Comparison of ENCODE assay signal across 11 cellular contexts in the genomic region with DNA sequence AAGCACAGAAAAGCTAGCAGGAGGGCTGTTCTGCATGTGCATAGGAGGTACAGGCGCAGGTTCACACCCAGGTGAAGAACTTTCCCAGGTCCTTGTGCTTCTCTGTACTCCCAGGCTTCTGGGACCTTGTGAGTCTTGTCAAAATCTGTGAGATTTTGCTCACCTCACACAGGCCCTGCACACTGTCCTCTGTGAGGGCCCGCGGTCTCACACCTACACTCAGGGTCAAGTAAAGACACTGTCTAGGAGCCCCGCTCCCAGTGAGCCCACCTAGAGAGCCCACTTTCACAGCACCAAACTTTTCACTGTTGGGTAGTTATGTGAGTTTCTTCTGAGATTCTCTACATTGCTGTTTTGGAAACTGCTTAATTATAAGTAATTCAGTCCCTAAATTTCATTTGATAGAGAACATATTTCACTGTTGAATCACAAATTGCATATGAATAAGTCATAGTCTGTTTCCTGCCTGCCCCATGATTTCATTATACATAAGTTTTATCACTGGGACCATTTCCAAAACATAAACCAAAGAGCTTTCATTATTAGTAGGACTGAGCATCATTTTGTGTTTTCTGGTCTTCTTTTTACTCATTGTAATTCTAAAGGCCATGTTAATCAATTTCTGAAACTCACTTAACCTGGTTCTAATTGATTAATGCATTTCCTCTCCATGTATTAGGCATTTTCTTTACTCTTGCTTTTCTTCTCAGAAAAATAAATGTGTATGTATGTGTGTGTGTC.
DNase-seq lines count a peak whose midpoint lies in the region; ATAC-seq and TF ChIP-seq lines count a peak whose summit lies in the region.
"Had no signal": no experiment of that assay in that cellular context is flagged by ENCODE, and none has a peak within 500 bp of the region (broad histone marks: within the 10 kb centered on the region; RNA-seq: fewer than 3 reads in every experiment).

No MANE protein-coding gene starts in this region.

- H3K4me3 Mint-ChIP-seq in activated CD4-positive, alpha-beta T cell treated with anti-CD3 and anti-CD28 coated beads, Interleukin-2, amount 10 ng/mL, durations not matched to agents 7 days and 5 days, result no peak overlapping the region

- no peaks in the 10 kb centered on the region for H3K27me3 ChIP-seq in AG04450 (ENCODE audit: control insufficient read depth, insufficient read depth, low read length)

- H3K27ac ChIP-seq in AG04450 (ENCODE audit: low read depth, low read length) (peak overlapping the region; percentile 89), epithelial cell of prostate (peak overlapping the region; percentile 76)
- H3K27ac ChIP-seq: C4-2B had no signal

- H3K36me3 Mint-ChIP-seq in activated CD4-positive, alpha-beta T cell treated with anti-CD3 and anti-CD28 coated beads, Interleukin-2, amount 10 ng/mL, durations not matched to agents 7 days and 5 days (ENCODE audit: low read depth), result no peaks in the 10 kb centered on the region

- TF ChIP-seq CTCF in AG04450 (IDR thresholded peaks at IDR 0.05; ENCODE audit: low read depth, low read length) (no peak), GM20000 (IDR thresholded peaks at IDR 0.05; ENCODE audit: extremely low read depth, missing control alignments) (no peak)

- H3K4me3 ChIP-seq in AG04450 (ENCODE audit: low read depth, low read length), result no peak overlapping the region

- CTCF ChIA-PET in AG04450 (lab: Charles Lee), result no interaction called here
- CTCF ChIA-PET in activated CD4-positive, alpha-beta T cell treated with anti-CD3 and anti-CD28 coated beads, Interleukin-2, amount 10 ng/mL, durations not matched to agents 7 days and 5 days (lab: Charles Lee), result no interaction called here

- H3K27ac Mint-ChIP-seq in activated CD4-positive, alpha-beta T cell treated with anti-CD3 and anti-CD28 coated beads, Interleukin-2, amount 10 ng/mL, durations not matched to agents 7 days and 5 days, result no peak overlapping the region

- no peaks in the 10 kb centered on the region for H3K4me1 Mint-ChIP-seq in activated CD4-positive, alpha-beta T cell treated with anti-CD3 and anti-CD28 coated beads, Interleukin-2, amount 10 ng/mL, durations not matched to agents 7 days and 5 days

- DNase-seq in AG04450 (ENCODE audit: low read depth, low spot score) (peak; percentile 49), GM20000 (ENCODE audit: low spot score) (peak; percentile 28), epithelial cell of prostate (ENCODE audit: low read depth, low spot score) (no peak), activated gamma-delta T cell treated with Interleukin-2 at 50 U/mL for 16 hours (no peak)
- no peak for DNase-seq in activated CD4-positive, alpha-beta T cell treated with anti-CD3 and anti-CD28 coated beads, Interleukin-2, amount 10 ng/mL, durations not matched to agents 7 days and 5 days
- DNase-seq in activated CD4-positive, alpha-beta T cell treated with anti-CD3 and anti-CD28 coated beads, Interleukin-2, amount 50 U/mL, for 4 hours, result no peak
- DNase-seq in stimulated activated CD4-positive, alpha-beta T cell treated with anti-CD3 and anti-CD28 coated beads, Interleukin-2, amount 100 ng/mL, for 24 hours, result no peak
- DNase-seq: hippocampal formation; stimulated activated CD4-positive, alpha-beta T cell treated with anti-CD3 and anti-CD28 coated beads, Interleukin-2, amount 100 ng/mL, for 48 hours had no signal

- H3K9me3 ChIP-seq in AG04450 (ENCODE audit: control insufficient read depth, insufficient read depth, low read length), result no peaks in the 10 kb centered on the region

- H3K9me3 Mint-ChIP-seq in activated CD4-positive, alpha-beta T cell treated with anti-CD3 and anti-CD28 coated beads, Interleukin-2, amount 10 ng/mL, durations not matched to agents 7 days and 5 days, result peaks cover 5% of the 10 kb centered on the region

- POLR2A ChIA-PET in AG04450 (lab: Yijun Ruan, JAX), result no interaction called here
- POLR2A ChIA-PET in activated CD4-positive, alpha-beta T cell treated with anti-CD3 and anti-CD28 coated beads, Interleukin-2, amount 10 ng/mL, durations not matched to agents 7 days and 5 days (lab: Charles Lee), result no interaction called here

- H3K27me3 Mint-ChIP-seq in activated CD4-positive, alpha-beta T cell treated with anti-CD3 and anti-CD28 coated beads, Interleukin-2, amount 10 ng/mL, durations not matched to agents 7 days and 5 days, result no peaks in the 10 kb centered on the region

- ATAC-seq in HG03378 (IDR thresholded peaks at IDR 0.05; ENCODE audit: unreplicated experiment), result peak; percentile 95

Comparison
In these comparisons a context has a peak if more than half of its experiments do, and no peak if none do; other contexts are left out.
1. DNase-seq: peak in AG04450 (single experiment) and GM20000 (single experiment); none in epithelial cell of prostate (single experiment), activated CD4-positive, alpha-beta T cell treated with anti-CD3 and anti-CD28 coated beads, Interleukin-2, amount 10 ng/mL, durations not matched to agents 7 days and 5 days (single experiment), activated CD4-positive, alpha-beta T cell treated with anti-CD3 and anti-CD28 coated beads, Interleukin-2, amount 50 U/mL, for 4 hours (0 of 2), activated gamma-delta T cell treated with Interleukin-2 at 50 U/mL for 16 hours (single experiment) and stimulated activated CD4-positive, alpha-beta T cell treated with anti-CD3 and anti-CD28 coated beads, Interleukin-2, amount 100 ng/mL, for 24 hours (0 of 2).